ENCODE assay signal across 21 cellular contexts in the genomic region with DNA sequence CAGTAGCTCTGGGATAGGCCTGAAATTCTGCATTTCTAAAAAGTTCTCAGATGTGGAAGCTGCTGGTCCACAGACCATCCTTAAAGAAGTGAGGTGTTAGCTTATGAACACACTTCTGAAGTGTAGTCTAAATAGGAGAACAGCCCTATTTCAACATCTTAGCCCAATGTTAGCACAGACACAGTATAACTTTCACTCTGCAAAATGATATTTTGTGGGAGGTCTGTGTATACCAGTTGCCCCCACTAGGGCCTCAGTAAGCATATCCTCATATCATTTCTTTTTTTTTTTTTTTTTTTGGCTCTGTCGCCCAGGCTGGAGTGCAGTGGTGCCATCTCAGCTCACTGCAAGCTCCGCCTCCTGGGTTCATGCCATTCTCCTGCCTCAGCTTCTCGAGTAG. TPM values are rescaled to one million over a fixed set of nuclear protein-coding genes. Genes with fewer than 3 reads are reported as not detected.
DNase-seq lines count a peak whose midpoint lies in the region; ATAC-seq and TF ChIP-seq lines count a peak whose summit lies in the region.
"Had no signal": no experiment of that assay in that cellular context is flagged by ENCODE, and none has a peak within 500 bp of the region (broad histone marks: within the 10 kb centered on the region; RNA-seq: fewer than 3 reads in every experiment).

No MANE protein-coding gene starts in this region.

- intact Hi-C loops in activated CD8-positive, alpha-beta T cell treated with anti-CD3 and anti-CD28 coated beads for 36 hours (cut with micrococcal nuclease): loop anchor here (10.0 kb wide), 1 partner anchor 122 kb away; no protein-coding TSS in a partner anchor
- intact Hi-C loops in tibial artery (cut with DNase I; ENCODE audit: low total_unique reads): no loop called here

- H3K27ac Mint-ChIP-seq in activated CD8-positive, alpha-beta T cell treated with anti-CD3 and anti-CD28 coated beads for 36 hours: no peak overlapping the region
- H3K27ac Mint-ChIP-seq in activated CD8-positive, alpha-beta T cell treated with anti-CD3 and anti-CD28 coated beads, Interleukin-2, amount 10 ng/mL, durations not matched to agents 7 days and 5 days: no peak overlapping the region
- H3K27ac Mint-ChIP-seq in central memory CD8-positive, alpha-beta T cell (ENCODE audit: low read depth): no peak overlapping the region
- H3K27ac Mint-ChIP-seq in naive thymus-derived CD8-positive, alpha-beta T cell: no peak overlapping the region
- H3K27ac Mint-ChIP-seq: activated T-helper 1 cell treated with anti-CD3 and anti-CD28 coated beads, Interleukin-12 subunit alpha, Interleukin-12 subunit beta, Interleukin-2, Interleukin-4 antibody, amounts not matched to agents 30 ng/mL and 10 ng/mL and 1 ng/mL, durations not matched to agents 14 hours and 24 hours and 36 hours had no signal

- H3K4me3 Mint-ChIP-seq in activated CD8-positive, alpha-beta T cell treated with anti-CD3 and anti-CD28 coated beads for 36 hours: no peak overlapping the region
- no peak overlapping the region for H3K4me3 Mint-ChIP-seq in activated CD8-positive, alpha-beta T cell treated with anti-CD3 and anti-CD28 coated beads, Interleukin-2, amount 10 ng/mL, durations not matched to agents 7 days and 5 days
- H3K4me3 Mint-ChIP-seq in central memory CD8-positive, alpha-beta T cell: no peak overlapping the region
- H3K4me3 Mint-ChIP-seq in naive thymus-derived CD8-positive, alpha-beta T cell: no peak overlapping the region
- H3K4me3 Mint-ChIP-seq: activated T-helper 1 cell treated with anti-CD3 and anti-CD28 coated beads, Interleukin-12 subunit alpha, Interleukin-12 subunit beta, Interleukin-2, Interleukin-4 antibody, amounts not matched to agents 30 ng/mL and 10 ng/mL and 1 ng/mL, durations not matched to agents 14 hours and 24 hours and 36 hours had no signal

- H3K27ac ChIP-seq in tibial artery: no peak overlapping the region
- H3K27ac ChIP-seq: BLaER1, brain microvascular endothelial cell, gastroesophageal sphincter, psoas muscle had no signal

- ATAC-seq in activated CD8-positive, alpha-beta T cell treated with anti-CD3 and anti-CD28 coated beads for 36 hours: peak; percentile 42
- no peak for ATAC-seq in activated CD8-positive, alpha-beta T cell treated with anti-CD3 and anti-CD28 coated beads, Interleukin-2, amount 10 ng/mL, durations not matched to agents 7 days and 5 days
- peak; percentile 52 for ATAC-seq in central memory CD8-positive, alpha-beta T cell (replicated peaks; ENCODE audit: extremely low read depth, poor library complexity, severe bottlenecking)
- ATAC-seq in naive thymus-derived CD8-positive, alpha-beta T cell: peak; percentile 30 to 73
- ATAC-seq in GM19455 (IDR thresholded peaks at IDR 0.05; ENCODE audit: unreplicated experiment): no peak
- ATAC-seq: gastroesophageal sphincter had no signal

- H3K9me3 Mint-ChIP-seq in activated CD8-positive, alpha-beta T cell treated with anti-CD3 and anti-CD28 coated beads for 36 hours: no peaks in the 10 kb centered on the region
- H3K9me3 Mint-ChIP-seq in activated CD8-positive, alpha-beta T cell treated with anti-CD3 and anti-CD28 coated beads, Interleukin-2, amount 10 ng/mL, durations not matched to agents 7 days and 5 days (ENCODE audit: insufficient read depth): no peaks in the 10 kb centered on the region
- no peaks in the 10 kb centered on the region for H3K9me3 Mint-ChIP-seq in central memory CD8-positive, alpha-beta T cell
- H3K9me3 Mint-ChIP-seq in naive thymus-derived CD8-positive, alpha-beta T cell: no peaks in the 10 kb centered on the region
- H3K9me3 Mint-ChIP-seq: activated T-helper 1 cell treated with anti-CD3 and anti-CD28 coated beads, Interleukin-12 subunit alpha, Interleukin-12 subunit beta, Interleukin-2, Interleukin-4 antibody, amounts not matched to agents 30 ng/mL and 10 ng/mL and 1 ng/mL, durations not matched to agents 14 hours and 24 hours and 36 hours had no signal

- POLR2A ChIA-PET in activated CD8-positive, alpha-beta T cell treated with anti-CD3 and anti-CD28 coated beads for 36 hours (lab: Charles Lee): interaction anchor here (0.5 to 0.9 kb wide), 2 partner anchors 36 to 75 kb away, joined by 3 read pairs; no protein-coding TSS in a partner anchor
- POLR2A ChIA-PET in activated CD8-positive, alpha-beta T cell treated with anti-CD3 and anti-CD28 coated beads, Interleukin-2, amount 10 ng/mL, durations not matched to agents 7 days and 5 days (lab: Charles Lee): no interaction called here
- POLR2A ChIA-PET in naive thymus-derived CD8-positive, alpha-beta T cell (lab: Charles Lee): interaction anchor here (0.7 to 2.3 kb wide), 3 partner anchors 9 to 124 kb away, joined by 4 to 8 read pairs (median 5); no protein-coding TSS in a partner anchor

- CTCF ChIA-PET in activated CD8-positive, alpha-beta T cell treated with anti-CD3 and anti-CD28 coated beads for 36 hours (lab: Charles Lee): interaction anchor here (0.6 to 3.7 kb wide), 30 partner anchors 9 to 229 kb away, joined by 3 to 25 read pairs (median 3); a partner anchor contains a TSS
- CTCF ChIA-PET in activated CD8-positive, alpha-beta T cell treated with anti-CD3 and anti-CD28 coated beads, Interleukin-2, amount 10 ng/mL, durations not matched to agents 7 days and 5 days (lab: Charles Lee): interaction anchor here (0.5 to 3.7 kb wide), 19 partner anchors 8 to 225 kb away, joined by 3 to 13 read pairs (median 5); a partner anchor contains a TSS

- H3K27me3 ChIP-seq in tibial artery: no peaks in the 10 kb centered on the region
- H3K27me3 ChIP-seq: BLaER1, brain microvascular endothelial cell, gastroesophageal sphincter, MG63 had no signal

- H3K4me1 Mint-ChIP-seq in activated CD8-positive, alpha-beta T cell treated with anti-CD3 and anti-CD28 coated beads for 36 hours (ENCODE audit: low read depth): peaks cover 3% of the 10 kb centered on the region
- no peaks in the 10 kb centered on the region for H3K4me1 Mint-ChIP-seq in activated CD8-positive, alpha-beta T cell treated with anti-CD3 and anti-CD28 coated beads, Interleukin-2, amount 10 ng/mL, durations not matched to agents 7 days and 5 days (ENCODE audit: low read depth)
- H3K4me1 Mint-ChIP-seq in central memory CD8-positive, alpha-beta T cell: no peaks in the 10 kb centered on the region
- H3K4me1 Mint-ChIP-seq in naive thymus-derived CD8-positive, alpha-beta T cell: no peaks in the 10 kb centered on the region

- no peak for DNase-seq in activated CD8-positive, alpha-beta T cell treated with anti-CD3 and anti-CD28 coated beads for 36 hours
- DNase-seq in activated CD8-positive, alpha-beta T cell treated with anti-CD3 and anti-CD28 coated beads, Interleukin-2, amount 10 ng/mL, durations not matched to agents 7 days and 5 days: no peak
- peak; percentile 27 for DNase-seq in NOMO-1 treated with dmso at 0.1 percent for 144 hours (lab: John Stamatoyannopoulos, UW; ENCODE audit: unreplicated experiment)
- no peak for DNase-seq in central memory CD8-positive, alpha-beta T cell (ENCODE audit: low spot score in 2 of 2)
- DNase-seq in naive thymus-derived CD8-positive, alpha-beta T cell: no peak
- no peak for DNase-seq in HuH-7 (ENCODE audit: low spot score)
- DNase-seq in tibial artery: no peak
- DNase-seq: activated CD8-positive, alpha-beta memory T cell treated with anti-CD3 and anti-CD28 coated beads for 24 hours; brain microvascular endothelial cell; cortex of kidney; kidney glomerular epithelial cell; MG63; NK-92 treated with Interleukin-12 subunit alpha and Interleukin-12 subunit beta, amount 100 ng/mL, for 24 hours; psoas muscle; Right ventricle myocardium superior; stimulated activated CD4-positive, alpha-beta T cell treated with anti-CD3 and anti-CD28 coated beads, Interleukin-4, amount 100 ng/mL, for 1 hour; T-helper 9 cell had no signal

- no peak for TF ChIP-seq CTCF in activated CD8-positive, alpha-beta T cell treated with anti-CD3 and anti-CD28 coated beads for 36 hours (IDR thresholded peaks at IDR 0.05)
- no peak for TF ChIP-seq CTCF in tibial artery (IDR thresholded peaks at IDR 0.05)

- H3K4me1 ChIP-seq in tibial artery: no peaks in the 10 kb centered on the region
- H3K4me1 ChIP-seq: BLaER1, gastroesophageal sphincter, psoas muscle had no signal

- no peaks in the 10 kb centered on the region for H3K27me3 Mint-ChIP-seq in activated CD8-positive, alpha-beta T cell treated with anti-CD3 and anti-CD28 coated beads for 36 hours
- H3K27me3 Mint-ChIP-seq in activated CD8-positive, alpha-beta T cell treated with anti-CD3 and anti-CD28 coated beads, Interleukin-2, amount 10 ng/mL, durations not matched to agents 7 days and 5 days (ENCODE audit: low read depth): peaks cover 5% of the 10 kb centered on the region
- no peaks in the 10 kb centered on the region for H3K27me3 Mint-ChIP-seq in central memory CD8-positive, alpha-beta T cell
- peaks cover 0 to 4% (median 0%) of the 10 kb centered on the region in 5 donors for H3K27me3 Mint-ChIP-seq in naive thymus-derived CD8-positive, alpha-beta T cell

- no peaks in the 10 kb centered on the region for H3K9me3 ChIP-seq in tibial artery
- H3K9me3 ChIP-seq: BLaER1, gastroesophageal sphincter, MG63, psoas muscle had no signal

- H3K4me3 ChIP-seq in tibial artery: no peak overlapping the region
- H3K4me3 ChIP-seq: BLaER1, gastroesophageal sphincter, MG63, psoas muscle had no signal

- no peaks in the 10 kb centered on the region for H3K36me3 Mint-ChIP-seq in activated CD8-positive, alpha-beta T cell treated with anti-CD3 and anti-CD28 coated beads for 36 hours (ENCODE audit: low read depth)
- H3K36me3 Mint-ChIP-seq in activated CD8-positive, alpha-beta T cell treated with anti-CD3 and anti-CD28 coated beads, Interleukin-2, amount 10 ng/mL, durations not matched to agents 7 days and 5 days (ENCODE audit: low read depth): no peaks in the 10 kb centered on the region
- peaks cover 2% of the 10 kb centered on the region for H3K36me3 Mint-ChIP-seq in central memory CD8-positive, alpha-beta T cell (ENCODE audit: insufficient read depth)
- peaks cover 0 to 4% (median 0%) of the 10 kb centered on the region in 3 donors for H3K36me3 Mint-ChIP-seq in naive thymus-derived CD8-positive, alpha-beta T cell

- no peaks in the 10 kb centered on the region for H3K36me3 ChIP-seq in tibial artery
- H3K36me3 ChIP-seq: BLaER1, brain microvascular endothelial cell, gastroesophageal sphincter, MG63 had no signal

RNA-seq across cellular contexts. Expression of a gene that starts 7.5 kb away (rescaled TPM):
- 1 to 10 TPM; 7.0 to 8.3 TPM for total RNA-seq in activated CD8-positive, alpha-beta T cell treated with anti-CD3 and anti-CD28 coated beads for 36 hours
- 1 to 10 TPM; 4.1 to 5.0 TPM for total RNA-seq in activated CD8-positive, alpha-beta T cell treated with anti-CD3 and anti-CD28 coated beads, Interleukin-2, amount 10 ng/mL, durations not matched to agents 7 days and 5 days
- 10 to 100 TPM; 30.8 to 31.4 TPM for total RNA-seq in naive thymus-derived CD8-positive, alpha-beta T cell
- 10 to 100 TPM; 13.5 to 31.8 (median 14.3) TPM for polyA plus RNA-seq in naive thymus-derived CD8-positive, alpha-beta T cell

RNA-seq across cellular contexts. Expression of a gene that starts 24.3 kb away (rescaled TPM):
- 10 to 100 TPM; 29.3 to 30.1 TPM for total RNA-seq in activated CD8-positive, alpha-beta T cell treated with anti-CD3 and anti-CD28 coated beads for 36 hours
- total RNA-seq in activated CD8-positive, alpha-beta T cell treated with anti-CD3 and anti-CD28 coated beads, Interleukin-2, amount 10 ng/mL, durations not matched to agents 7 days and 5 days: 10 to 100 TPM; 37.1 to 38.4 TPM
- 1 to 10 TPM; 7.5 to 7.6 TPM for total RNA-seq in naive thymus-derived CD8-positive, alpha-beta T cell
- 1 to 10 TPM in 1 of 3 donors, under 1 TPM in 2; 0.82 to 2.2 (median 0.97) TPM for polyA plus RNA-seq in naive thymus-derived CD8-positive, alpha-beta T cell

RNA-seq across cellular contexts. Expression of a gene that starts 59.0 kb away (rescaled TPM):
- 1 to 10 TPM; 2.2 to 2.6 TPM for total RNA-seq in activated CD8-positive, alpha-beta T cell treated with anti-CD3 and anti-CD28 coated beads for 36 hours
- 1 to 10 TPM; 4.2 to 4.3 TPM for total RNA-seq in activated CD8-positive, alpha-beta T cell treated with anti-CD3 and anti-CD28 coated beads, Interleukin-2, amount 10 ng/mL, durations not matched to agents 7 days and 5 days
- total RNA-seq in naive thymus-derived CD8-positive, alpha-beta T cell: 10 to 100 TPM; 25.4 to 25.6 TPM
- polyA plus RNA-seq in naive thymus-derived CD8-positive, alpha-beta T cell: 10 to 100 TPM; 17.0 to 21.5 (median 20.0) TPM

Comparison
In these comparisons a context has a peak if more than half of its experiments do, and no peak if none do; other contexts are left out.
1. ATAC-seq: peak in activated CD8-positive, alpha-beta T cell treated with anti-CD3 and anti-CD28 coated beads for 36 hours (single experiment), central memory CD8-positive, alpha-beta T cell (single experiment) and naive thymus-derived CD8-positive, alpha-beta T cell (2 of 2); none in activated CD8-positive, alpha-beta T cell treated with anti-CD3 and anti-CD28 coated beads, Interleukin-2, amount 10 ng/mL, durations not matched to agents 7 days and 5 days (single experiment) and GM19455 (single experiment).
2. RNA of a gene that starts 59.0 kb away (total RNA-seq): 25.4 to 25.6 TPM in naive thymus-derived CD8-positive, alpha-beta T cell; 4.2 to 4.3 TPM in activated CD8-positive, alpha-beta T cell treated with anti-CD3 and anti-CD28 coated beads, Interleukin-2, amount 10 ng/mL, durations not matched to agents 7 days and 5 days and 2.2 to 2.6 TPM in activated CD8-positive, alpha-beta T cell treated with anti-CD3 and anti-CD28 coated beads for 36 hours; every median in the first group is over 4 times any median in the second.